Comparison of ENCODE assay signal across 1 cellular context in the genomic region with DNA sequence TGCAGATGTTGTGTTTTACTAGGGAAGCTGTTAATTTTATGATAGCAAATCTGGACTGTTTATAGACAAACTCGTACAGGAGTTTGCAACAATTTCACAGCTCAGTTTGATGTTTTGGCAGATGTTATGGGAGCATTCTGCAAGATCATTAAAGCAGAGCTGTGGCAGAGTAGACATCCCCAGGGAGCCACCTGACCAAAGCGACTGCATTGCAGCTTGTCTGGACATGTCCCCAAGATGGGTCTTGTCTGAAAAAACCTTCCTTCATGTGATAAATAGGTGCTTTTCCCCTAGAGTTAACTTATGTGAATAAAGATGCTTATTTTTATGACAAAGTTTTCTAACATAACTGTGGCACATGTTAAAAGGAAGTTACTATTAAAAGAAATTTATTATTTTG.
TF ChIP-seq lines count a peak whose summit lies in the region.

No MANE protein-coding gene starts in this region.

TF ChIP-seq in GM23338, 12 proteins besides CTCF, POLR2A, EP300 and RAD21 (continued from another document):
- TF ChIP-seq ZNF462 (CRISPR knock-in tag; IDR thresholded peaks at IDR 0.05) (no peak), POLR2AphosphoS5 (IDR thresholded peaks at IDR 0.05; ENCODE audit: low read depth) (no peak), ZNF331 (CRISPR knock-in tag; IDR thresholded peaks at IDR 0.05; ENCODE audit: low read depth) (no peak), EZH2 (IDR thresholded peaks at IDR 0.05; ENCODE audit: low read depth, unreplicated experiment) (no peak), REST (IDR thresholded peaks at IDR 0.05; ENCODE audit: unreplicated experiment) (no peak), JUNB (IDR thresholded peaks at IDR 0.05; ENCODE audit: unreplicated experiment) (no peak), CREB1 (CRISPR knock-in tag; IDR thresholded peaks at IDR 0.05; ENCODE audit: low read depth) (no peak), EZH2phosphoT487 (IDR thresholded peaks at IDR 0.05; ENCODE audit: unreplicated experiment) (no peak)
